9 cellular contexts compared by ENCODE assay signal in genomic region chr17:44655983-44656700, GRCh38. TPM values are rescaled to one million over a fixed set of nuclear protein-coding genes. Genes with fewer than 3 reads are reported as not detected.
DNase-seq lines count a peak whose midpoint lies in the region; ATAC-seq and TF ChIP-seq lines count a peak whose summit lies in the region.
"Had no signal": no experiment of that assay in that cellular context is flagged by ENCODE, and none has a peak within 500 bp of the region (broad histone marks: within the 10 kb centered on the region; RNA-seq: fewer than 3 reads in every experiment).

MEIOC (plus strand) TSS chr17:44656468; CDS start chr17:44656614, 146 bp downstream.

- no peaks in the 10 kb centered on the region for H3K36me3 ChIP-seq in naive thymus-derived CD4-positive, alpha-beta T cell (ENCODE audit: control insufficient read depth in 2 of 3, insufficient read depth in 3 of 3, low read length in 3 of 3)

- DNase-seq in NCI-H1417 (lab: John Stamatoyannopoulos, UW), result peak in 2 of 3 experiments; percentile 72 to 85
- DNase-seq in NCI-H1417 treated with DMSO at 0.1 percent for 48 hours (lab: John Stamatoyannopoulos, UW), result no peak
- peak; percentile 83 for DNase-seq in NOMO-1 treated with DMSO at 0.1 percent for 48 hours (lab: John Stamatoyannopoulos, UW; ENCODE audit: unreplicated experiment)
- no peak for DNase-seq in astrocyte of the cerebellum (ENCODE audit: low read depth)
- peak in 7 of 9 donors; percentile 4 to 35 (median 11) for DNase-seq in naive thymus-derived CD4-positive, alpha-beta T cell

- in situ Hi-C loops in astrocyte of the cerebellum (cut with HindIII; ENCODE audit: low sequenced_read_pairs), result no loop called here

- intact Hi-C loops in naive thymus-derived CD4-positive, alpha-beta T cell (cut with micrococcal nuclease), result no loop called here

- no peaks in the 10 kb centered on the region for H3K4me1 ChIP-seq in naive thymus-derived CD4-positive, alpha-beta T cell (ENCODE audit: control insufficient read depth in 2 of 2, insufficient read depth in 2 of 2, low read length in 2 of 2)

- no peaks in the 10 kb centered on the region for H3K36me3 Mint-ChIP-seq in naive thymus-derived CD4-positive, alpha-beta T cell

- H3K4me3 ChIP-seq in astrocyte of the cerebellum (ENCODE audit: low read depth, low read length), result peak within 1 kb of the TSS; percentile 19
- no peak within 1 kb of the TSS for H3K4me3 ChIP-seq in naive thymus-derived CD4-positive, alpha-beta T cell (ENCODE audit: low read length)

- H3K9me3 ChIP-seq in naive thymus-derived CD4-positive, alpha-beta T cell (ENCODE audit: control insufficient read depth in 2 of 3, low read length in 3 of 3), result no peaks in the 10 kb centered on the region

- ATAC-seq in naive thymus-derived CD4-positive, alpha-beta T cell, result peak; percentile 69
- ATAC-seq in GM19455 (IDR thresholded peaks at IDR 0.05; ENCODE audit: unreplicated experiment), result no peak
- ATAC-seq in GM21381 (IDR thresholded peaks at IDR 0.05; ENCODE audit: unreplicated experiment), result no peak
- ATAC-seq in HG02870 (IDR thresholded peaks at IDR 0.05; ENCODE audit: unreplicated experiment), result no peak

- CTCF ChIA-PET in naive thymus-derived CD4-positive, alpha-beta T cell (lab: Charles Lee), result no interaction called here

- H3K27ac Mint-ChIP-seq in naive thymus-derived CD4-positive, alpha-beta T cell, result no peak within 1 kb of the TSS

- peaks cover 0 to 10% (median 5%) of the 10 kb centered on the region in 7 donors for H3K4me1 Mint-ChIP-seq in naive thymus-derived CD4-positive, alpha-beta T cell

- H3K4me3 Mint-ChIP-seq in naive thymus-derived CD4-positive, alpha-beta T cell, result peak within 1 kb of the TSS; percentile 57 to 83 (median 74)

- POLR2A ChIA-PET in naive thymus-derived CD4-positive, alpha-beta T cell (lab: Charles Lee), result no interaction called here

- peaks cover 32 to 53% (median 43%) of the 10 kb centered on the region in 5 donors for H3K27me3 Mint-ChIP-seq in naive thymus-derived CD4-positive, alpha-beta T cell

- peaks cover 0 to 10% (median 0%) of the 10 kb centered on the region in 11 donors for H3K9me3 Mint-ChIP-seq in naive thymus-derived CD4-positive, alpha-beta T cell

- no peak for TF ChIP-seq CTCF in astrocyte of the cerebellum (IDR thresholded peaks at IDR 0.05; ENCODE audit: low read depth, low read length, missing control alignments)

- H3K27ac ChIP-seq in naive thymus-derived CD4-positive, alpha-beta T cell (ENCODE audit: low read depth, low read length), result no peak within 1 kb of the TSS
- H3K27ac ChIP-seq: VCaP had no signal

- H3K27me3 ChIP-seq in naive thymus-derived CD4-positive, alpha-beta T cell (ENCODE audit: control insufficient read depth in 2 of 2, insufficient read depth in 2 of 2, low read length in 2 of 2), result peaks cover 0 to 3% of the 10 kb centered on the region in 2 donors

RNA-seq across cellular contexts. Expression of gene MEIOC, which starts in this region (rescaled TPM):
- under 1 TPM in 1 of 5 experiments, not detected in 4; 0.27 TPM for total RNA-seq in naive thymus-derived CD4-positive, alpha-beta T cell
- under 1 TPM; 0.14 to 0.61 TPM for polyA plus RNA-seq in naive thymus-derived CD4-positive, alpha-beta T cell

Comparison
In these comparisons a context has a peak if more than half of its experiments do, and no peak if none do; other contexts are left out.
1. DNase-seq: peak in NCI-H1417 (2 of 3) and NOMO-1 treated with DMSO at 0.1 percent for 48 hours (single experiment); none in NCI-H1417 treated with DMSO at 0.1 percent for 48 hours (single experiment) and astrocyte of the cerebellum (single experiment).
2. Peak in DNase-seq and ATAC-seq in naive thymus-derived CD4-positive, alpha-beta T cell; RNA of the gene not detected or under 1 TPM.